ENCODE assay signal across 8 cellular contexts in the genomic region with DNA sequence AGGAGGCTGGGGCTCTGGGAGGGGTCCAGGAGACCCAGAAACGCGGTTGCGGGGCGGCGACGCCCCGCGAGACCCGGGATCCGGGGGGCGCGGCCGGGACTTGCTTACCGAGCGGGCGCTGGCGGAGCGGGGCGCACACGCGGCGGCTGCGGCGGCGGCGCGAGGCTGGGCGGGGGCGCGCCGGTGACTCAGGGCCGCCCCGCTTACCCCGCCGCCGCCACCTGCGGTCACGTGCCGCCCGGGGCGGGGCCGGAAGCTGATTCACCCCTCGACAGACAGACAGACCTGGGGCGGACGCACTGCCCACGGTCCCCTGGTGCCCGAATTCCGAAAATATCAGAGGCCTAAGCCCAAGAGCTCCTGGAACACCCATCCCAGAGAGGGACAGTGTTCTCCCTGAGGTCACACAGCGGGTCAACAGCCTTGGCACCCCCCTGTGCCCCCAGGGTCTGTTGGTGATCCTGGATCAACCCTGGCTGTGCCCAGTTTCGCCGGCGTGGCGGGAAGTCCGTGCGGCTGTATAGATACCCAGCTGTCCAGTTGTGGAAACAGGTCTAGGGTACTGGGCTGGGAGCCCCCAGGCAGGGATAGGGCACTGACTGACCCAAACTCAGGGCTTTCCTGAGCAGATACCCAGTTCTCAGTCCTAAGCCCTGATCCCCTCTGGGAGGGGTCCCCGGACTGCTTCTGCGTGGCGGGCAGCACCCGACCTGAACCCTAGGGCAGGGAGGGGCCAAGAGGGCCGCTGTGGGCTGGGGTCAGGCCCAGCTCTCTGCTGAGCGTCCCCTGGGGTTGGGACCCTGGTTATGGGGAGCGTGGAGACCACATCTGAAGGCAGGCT. TPM values are rescaled to one million over a fixed set of nuclear protein-coding genes. Genes with fewer than 3 reads are reported as not detected.
DNase-seq lines count a peak whose midpoint lies in the region; ATAC-seq and TF ChIP-seq lines count a peak whose summit lies in the region.

Gene FAM83G, minus strand, starts transcription at position 164 of the 841 bp plus-strand sequence. CDS start 723 bp downstream, outside the sequence.

- peak within 1 kb of the TSS; percentile 77 to 94 (median 90) for H3K4me3 Mint-ChIP-seq in naive B cell

- peaks cover 0 to 3% (median 0%) of the 10 kb centered on the region in 3 donors for H3K27me3 Mint-ChIP-seq in naive B cell

- no peaks in the 10 kb centered on the region for H3K9me3 Mint-ChIP-seq in naive B cell

- peak within 1 kb of the TSS; percentile 63 for H3K4me3 ChIP-seq in epithelial cell of proximal tubule (ENCODE audit: low read depth, low read length)

- H3K27ac Mint-ChIP-seq in naive B cell: peak within 1 kb of the TSS in 5 of 6 donors; percentile 73 to 93 (median 81)

- H3K36me3 Mint-ChIP-seq in naive B cell: no peaks in the 10 kb centered on the region

- DNase-seq in NCI-H748 (lab: John Stamatoyannopoulos, UW; ENCODE audit: unreplicated experiment) (peak; percentile 78), epithelial cell of proximal tubule (ENCODE audit: low read depth) (no peak), naive B cell (peak; percentile 68), Ammon's horn (ENCODE audit: low spot score) (no peak)
- peak; percentile 70 for DNase-seq in activated CD8-positive, alpha-beta memory T cell treated with anti-CD3 and anti-CD28 coated beads, Interleukin-2, amount 50 U/mL, for 24 hours (ENCODE audit: extremely low read depth)
- peak; percentile 90 for DNase-seq in stimulated activated naive CD4-positive, alpha-beta T cell treated with Interleukin-2 at 50 U/mL for 16 hours (lab: John Stamatoyannopoulos, UW)

- ATAC-seq in GM18520 (IDR thresholded peaks at IDR 0.05; ENCODE audit: unreplicated experiment) (peak; percentile 66), HG02884 (IDR thresholded peaks at IDR 0.05; ENCODE audit: unreplicated experiment) (peak; percentile 66), naive B cell (ENCODE audit: low read depth in 2 of 2) (peak; percentile 81 to 82)

- no peak for TF ChIP-seq CTCF in epithelial cell of proximal tubule (conservative IDR thresholded peaks at IDR 0.05; ENCODE audit: low read depth, low read length)

- H3K4me1 Mint-ChIP-seq in naive B cell: peaks cover 20 to 37% (median 32%) of the 10 kb centered on the region in 3 donors

RNA-seq across cellular contexts. Expression of gene FAM83G, which starts in this region (rescaled TPM):
- 19.3 and 24.7 TPM in 2 replicates for total RNA-seq in epithelial cell of proximal tubule
- polyA plus RNA-seq in naive B cell (ENCODE audit: low read depth in 6 of 6): 1 to 10 TPM; 2.5 to 4.4 (median 2.9) TPM

Comparison
In these comparisons a context has a peak if more than half of its experiments do, and no peak if none do; other contexts are left out.
1. DNase-seq: peak in NCI-H748 (single experiment), activated CD8-positive, alpha-beta memory T cell treated with anti-CD3 and anti-CD28 coated beads, Interleukin-2, amount 50 U/mL, for 24 hours (single experiment), naive B cell (single experiment) and stimulated activated naive CD4-positive, alpha-beta T cell treated with Interleukin-2 at 50 U/mL for 16 hours (single experiment); none in epithelial cell of proximal tubule (single experiment) and Ammon's horn (single experiment).
2. Peak in every context shown above with its lines, with median percentiles within 50 percentile points of each other: ATAC-seq.